Comparison of ENCODE assay signal across 12 cellular contexts in the genomic region with DNA sequence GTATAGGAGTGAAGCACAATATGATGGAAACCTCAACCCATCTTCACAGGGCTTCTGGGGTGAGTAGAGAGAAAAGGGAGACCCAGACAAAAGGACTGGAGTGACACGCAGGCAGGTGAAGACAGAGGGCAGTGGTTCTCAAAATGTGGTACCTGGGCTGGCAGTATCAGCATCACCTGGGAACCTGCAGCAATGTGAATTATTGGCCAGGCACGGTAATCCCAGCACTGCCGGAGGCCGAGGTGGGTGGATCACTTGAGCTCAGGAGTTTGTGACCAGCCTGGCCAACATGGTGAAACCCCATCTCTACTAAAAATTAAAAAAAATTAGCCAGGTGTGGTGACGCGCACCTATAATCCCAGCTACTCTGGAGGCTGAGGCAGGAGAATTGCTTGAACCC. TPM values are rescaled to one million over a fixed set of nuclear protein-coding genes. Genes with fewer than 3 reads are reported as not detected.
"Had no signal": no experiment of that assay in that cellular context is flagged by ENCODE, and none has a peak within 500 bp of the region (broad histone marks: within the 10 kb centered on the region; RNA-seq: fewer than 3 reads in every experiment).

No MANE protein-coding gene starts in this region.

RNA-seq across cellular contexts. Expression of a gene that starts 5.3 kb away (rescaled TPM):
- total RNA-seq: activated B cell treated with CpG ODN at 0.5 μM for 24 hours; activated CD4-positive, alpha-beta memory T cell treated with anti-CD3 and anti-CD28 coated beads for 36 hours; activated naive CD4-positive, alpha-beta T cell treated with anti-CD3 and anti-CD28 coated beads for 36 hours; activated naive CD4-positive, alpha-beta T cell treated with anti-CD3 and anti-CD28 coated beads, Interleukin-2, amount 50 U/mL, for 72 hours; activated T-helper 1 cell treated with anti-CD3 and anti-CD28 coated beads, Interleukin-12 subunit alpha, Interleukin-12 subunit beta, Interleukin-2, Interleukin-4 antibody, amounts not matched to agents 30 ng/mL and 10 ng/mL and 1 ng/mL, durations not matched to agents 14 hours and 24 hours and 36 hours; astrocyte; cerebellum; NCI-H460; OCI-LY7; SJCRH30; T-helper 1 cell treated with Interleukin-12 subunit alpha and Interleukin-12 subunit beta and Interleukin-4 antibody, amounts not matched to agents 30 ng/mL and 1 ng/mL, for 36 hours; T-helper 2 cell treated with Interferon-gamma antibody and Interleukin-4, amounts not matched to agents 100 ng/mL and 5 ng/mL, for 36 hours had no signal

RNA-seq across cellular contexts. Expression of a gene that starts 19.3 kb away (rescaled TPM):
- total RNA-seq: activated B cell treated with CpG ODN at 0.5 μM for 24 hours; activated CD4-positive, alpha-beta memory T cell treated with anti-CD3 and anti-CD28 coated beads for 36 hours; activated naive CD4-positive, alpha-beta T cell treated with anti-CD3 and anti-CD28 coated beads for 36 hours; activated naive CD4-positive, alpha-beta T cell treated with anti-CD3 and anti-CD28 coated beads, Interleukin-2, amount 50 U/mL, for 72 hours; activated T-helper 1 cell treated with anti-CD3 and anti-CD28 coated beads, Interleukin-12 subunit alpha, Interleukin-12 subunit beta, Interleukin-2, Interleukin-4 antibody, amounts not matched to agents 30 ng/mL and 10 ng/mL and 1 ng/mL, durations not matched to agents 14 hours and 24 hours and 36 hours; astrocyte; cerebellum; NCI-H460; OCI-LY7; T-helper 1 cell treated with Interleukin-12 subunit alpha and Interleukin-12 subunit beta and Interleukin-4 antibody, amounts not matched to agents 30 ng/mL and 1 ng/mL, for 36 hours; T-helper 2 cell treated with Interferon-gamma antibody and Interleukin-4, amounts not matched to agents 100 ng/mL and 5 ng/mL, for 36 hours had no signal
